In the genomic region with DNA sequence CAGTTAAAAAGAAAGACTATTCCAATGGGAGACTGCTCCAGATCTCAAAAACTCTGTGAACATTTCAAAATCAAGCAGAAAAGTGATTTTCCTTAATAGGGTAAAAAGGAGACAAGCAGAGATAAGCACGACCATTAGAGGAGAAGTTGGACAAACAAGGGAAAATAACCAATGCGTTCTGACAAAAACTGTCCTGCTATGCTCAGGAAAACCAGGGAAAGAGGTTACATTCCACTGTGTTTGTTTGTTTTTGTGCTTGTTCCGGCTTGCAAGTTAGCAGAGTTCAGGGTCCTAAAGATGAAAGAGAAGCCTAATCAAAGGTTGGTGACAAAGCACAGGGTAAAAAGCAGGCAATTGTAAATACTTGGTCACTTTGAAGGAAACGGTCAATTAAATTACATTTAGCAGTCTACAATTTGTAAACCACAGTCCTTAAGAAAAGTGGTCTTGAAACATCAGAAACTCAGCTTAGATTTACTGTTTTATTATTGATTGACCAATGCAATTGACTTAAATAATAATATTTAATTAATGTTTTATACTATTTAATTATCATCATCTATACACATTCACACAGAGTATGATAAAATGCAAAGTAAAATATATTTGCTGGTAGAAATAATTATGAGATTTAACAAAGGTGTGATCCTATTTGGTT, we compare ENCODE assay signal across 1 cellular context.
TF ChIP-seq lines count a peak whose summit lies in the region.

No MANE protein-coding gene starts in this region.

TF ChIP-seq in HepG2, 621 proteins besides CTCF, POLR2A, EP300 and RAD21 (continued from another document and continues in another):
- TF ChIP-seq, protein P1, sequence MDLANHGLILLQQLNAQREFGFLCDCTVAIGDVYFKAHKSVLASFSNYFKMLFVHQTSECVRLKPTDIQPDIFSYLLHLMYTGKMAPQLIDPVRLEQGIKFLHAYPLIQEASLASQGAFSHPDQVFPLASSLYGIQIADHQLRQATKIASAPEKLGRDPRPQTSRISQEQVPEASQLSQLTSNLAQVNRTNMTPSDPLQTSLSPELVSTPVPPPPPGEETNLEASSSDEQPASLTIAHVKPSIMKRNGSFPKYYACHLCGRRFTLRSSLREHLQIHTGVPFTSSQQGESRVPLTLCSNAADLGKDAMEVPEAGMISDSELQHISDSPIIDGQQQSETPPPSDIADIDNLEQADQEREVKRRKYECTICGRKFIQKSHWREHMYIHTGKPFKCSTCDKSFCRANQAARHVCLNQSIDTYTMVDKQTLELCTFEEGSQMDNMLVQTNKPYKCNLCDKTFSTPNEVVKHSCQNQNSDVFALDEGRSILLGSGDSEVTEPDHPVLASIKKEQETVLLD (CRISPR knock-in tag; IDR thresholded peaks at IDR 0.05; ENCODE audit: low read depth), result no peak
- TF ChIP-seq PCBP2 (optimal IDR thresholded peaks at IDR 0.05; ENCODE audit: low read depth, low read length, poor library complexity, severe bottlenecking) (no peak), ZNF335 (CRISPR knock-in tag; IDR thresholded peaks at IDR 0.05) (no peak), EZH2 (conservative IDR thresholded peaks at IDR 0.05; ENCODE audit: low read depth, low read length) (no peak), ZNF431 (CRISPR knock-in tag; IDR thresholded peaks at IDR 0.05; ENCODE audit: borderline replicate concordance, low read depth) (no peak), ZNF160 (CRISPR knock-in tag; IDR thresholded peaks at IDR 0.05) (no peak), ATF1 (CRISPR knock-in tag; IDR thresholded peaks at IDR 0.05) (peak; percentile 51; the same call in 1 of the 2 replicates), THAP11 (CRISPR knock-in tag; IDR thresholded peaks at IDR 0.05) (peak; percentile 44), NFIC (IDR thresholded peaks at IDR 0.05; ENCODE audit: low read length) (peak; percentile 99), SMAD1 (CRISPR knock-in tag; IDR thresholded peaks at IDR 0.05; ENCODE audit: borderline replicate concordance, low read depth) (no peak), FOXP4 (CRISPR knock-in tag; IDR thresholded peaks at IDR 0.05) (peak; percentile 98), EED (CRISPR knock-in tag; IDR thresholded peaks at IDR 0.05) (no peak), ZNF282 (IDR thresholded peaks at IDR 0.05; ENCODE audit: partially characterized antibody) (no peak), DZIP1 (CRISPR knock-in tag; IDR thresholded peaks at IDR 0.05) (no peak), ZNF737 (CRISPR knock-in tag; IDR thresholded peaks at IDR 0.05; ENCODE audit: borderline replicate concordance) (no peak), NRL (CRISPR knock-in tag; IDR thresholded peaks at IDR 0.05; ENCODE audit: borderline replicate concordance) (no peak), HDAC2 (CRISPR knock-in tag; IDR thresholded peaks at IDR 0.05) (peak; percentile 82), RERE (CRISPR knock-in tag; IDR thresholded peaks at IDR 0.05; ENCODE audit: low read depth) (peak; percentile 72), JUNB (CRISPR knock-in tag; IDR thresholded peaks at IDR 0.05; ENCODE audit: borderline replicate concordance) (peak; percentile 47; the same call in 1 of the 2 replicates), SRSF1 (optimal IDR thresholded peaks at IDR 0.05; ENCODE audit: low read depth, low read length) (no peak), RFX5 (IDR thresholded peaks at IDR 0.05; ENCODE audit: low read depth, low read length) (no peak), ZNF574 (CRISPR knock-in tag; IDR thresholded peaks at IDR 0.05) (no peak), ZNF580 (CRISPR knock-in tag; IDR thresholded peaks at IDR 0.05; ENCODE audit: borderline replicate concordance, low read depth) (no peak), AKAP8 (CRISPR knock-in tag; IDR thresholded peaks at IDR 0.05) (no peak), CBX1 (IDR thresholded peaks at IDR 0.05; ENCODE audit: low read depth) (no peak), SNRNP70 (IDR thresholded peaks at IDR 0.05; ENCODE audit: low read depth, low read length) (no peak), HOXA3 (CRISPR knock-in tag; IDR thresholded peaks at IDR 0.05) (0 out of 2 replicates have a peak, but pooled peaks have one; percentile 42), TCF7 (IDR thresholded peaks at IDR 0.05; ENCODE audit: low read depth) (peak; percentile 99)
- TF ChIP-seq, protein P2, sequence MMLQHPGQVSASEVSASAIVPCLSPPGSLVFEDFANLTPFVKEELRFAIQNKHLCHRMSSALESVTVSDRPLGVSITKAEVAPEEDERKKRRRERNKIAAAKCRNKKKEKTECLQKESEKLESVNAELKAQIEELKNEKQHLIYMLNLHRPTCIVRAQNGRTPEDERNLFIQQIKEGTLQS (CRISPR knock-in tag; IDR thresholded peaks at IDR 0.05), result no peak
- TF ChIP-seq, protein P3, sequence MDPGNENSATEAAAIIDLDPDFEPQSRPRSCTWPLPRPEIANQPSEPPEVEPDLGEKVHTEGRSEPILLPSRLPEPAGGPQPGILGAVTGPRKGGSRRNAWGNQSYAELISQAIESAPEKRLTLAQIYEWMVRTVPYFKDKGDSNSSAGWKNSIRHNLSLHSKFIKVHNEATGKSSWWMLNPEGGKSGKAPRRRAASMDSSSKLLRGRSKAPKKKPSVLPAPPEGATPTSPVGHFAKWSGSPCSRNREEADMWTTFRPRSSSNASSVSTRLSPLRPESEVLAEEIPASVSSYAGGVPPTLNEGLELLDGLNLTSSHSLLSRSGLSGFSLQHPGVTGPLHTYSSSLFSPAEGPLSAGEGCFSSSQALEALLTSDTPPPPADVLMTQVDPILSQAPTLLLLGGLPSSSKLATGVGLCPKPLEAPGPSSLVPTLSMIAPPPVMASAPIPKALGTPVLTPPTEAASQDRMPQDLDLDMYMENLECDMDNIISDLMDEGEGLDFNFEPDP (CRISPR knock-in tag; conservative IDR thresholded peaks at IDR 0.05), result no peak
- TF ChIP-seq, protein P4, sequence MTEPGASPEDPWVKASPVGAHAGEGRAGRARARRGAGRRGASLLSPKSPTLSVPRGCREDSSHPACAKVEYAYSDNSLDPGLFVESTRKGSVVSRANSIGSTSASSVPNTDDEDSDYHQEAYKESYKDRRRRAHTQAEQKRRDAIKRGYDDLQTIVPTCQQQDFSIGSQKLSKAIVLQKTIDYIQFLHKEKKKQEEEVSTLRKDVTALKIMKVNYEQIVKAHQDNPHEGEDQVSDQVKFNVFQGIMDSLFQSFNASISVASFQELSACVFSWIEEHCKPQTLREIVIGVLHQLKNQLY (CRISPR knock-in tag; IDR thresholded peaks at IDR 0.05), result peak; percentile 50; the same call in 1 of the 2 replicates
- TF ChIP-seq, protein P5, sequence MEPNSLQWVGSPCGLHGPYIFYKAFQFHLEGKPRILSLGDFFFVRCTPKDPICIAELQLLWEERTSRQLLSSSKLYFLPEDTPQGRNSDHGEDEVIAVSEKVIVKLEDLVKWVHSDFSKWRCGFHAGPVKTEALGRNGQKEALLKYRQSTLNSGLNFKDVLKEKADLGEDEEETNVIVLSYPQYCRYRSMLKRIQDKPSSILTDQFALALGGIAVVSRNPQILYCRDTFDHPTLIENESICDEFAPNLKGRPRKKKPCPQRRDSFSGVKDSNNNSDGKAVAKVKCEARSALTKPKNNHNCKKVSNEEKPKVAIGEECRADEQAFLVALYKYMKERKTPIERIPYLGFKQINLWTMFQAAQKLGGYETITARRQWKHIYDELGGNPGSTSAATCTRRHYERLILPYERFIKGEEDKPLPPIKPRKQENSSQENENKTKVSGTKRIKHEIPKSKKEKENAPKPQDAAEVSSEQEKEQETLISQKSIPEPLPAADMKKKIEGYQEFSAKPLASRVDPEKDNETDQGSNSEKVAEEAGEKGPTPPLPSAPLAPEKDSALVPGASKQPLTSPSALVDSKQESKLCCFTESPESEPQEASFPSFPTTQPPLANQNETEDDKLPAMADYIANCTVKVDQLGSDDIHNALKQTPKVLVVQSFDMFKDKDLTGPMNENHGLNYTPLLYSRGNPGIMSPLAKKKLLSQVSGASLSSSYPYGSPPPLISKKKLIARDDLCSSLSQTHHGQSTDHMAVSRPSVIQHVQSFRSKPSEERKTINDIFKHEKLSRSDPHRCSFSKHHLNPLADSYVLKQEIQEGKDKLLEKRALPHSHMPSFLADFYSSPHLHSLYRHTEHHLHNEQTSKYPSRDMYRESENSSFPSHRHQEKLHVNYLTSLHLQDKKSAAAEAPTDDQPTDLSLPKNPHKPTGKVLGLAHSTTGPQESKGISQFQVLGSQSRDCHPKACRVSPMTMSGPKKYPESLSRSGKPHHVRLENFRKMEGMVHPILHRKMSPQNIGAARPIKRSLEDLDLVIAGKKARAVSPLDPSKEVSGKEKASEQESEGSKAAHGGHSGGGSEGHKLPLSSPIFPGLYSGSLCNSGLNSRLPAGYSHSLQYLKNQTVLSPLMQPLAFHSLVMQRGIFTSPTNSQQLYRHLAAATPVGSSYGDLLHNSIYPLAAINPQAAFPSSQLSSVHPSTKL (CRISPR knock-in tag; IDR thresholded peaks at IDR 0.05), result peak; percentile 89
